In the genomic region with DNA sequence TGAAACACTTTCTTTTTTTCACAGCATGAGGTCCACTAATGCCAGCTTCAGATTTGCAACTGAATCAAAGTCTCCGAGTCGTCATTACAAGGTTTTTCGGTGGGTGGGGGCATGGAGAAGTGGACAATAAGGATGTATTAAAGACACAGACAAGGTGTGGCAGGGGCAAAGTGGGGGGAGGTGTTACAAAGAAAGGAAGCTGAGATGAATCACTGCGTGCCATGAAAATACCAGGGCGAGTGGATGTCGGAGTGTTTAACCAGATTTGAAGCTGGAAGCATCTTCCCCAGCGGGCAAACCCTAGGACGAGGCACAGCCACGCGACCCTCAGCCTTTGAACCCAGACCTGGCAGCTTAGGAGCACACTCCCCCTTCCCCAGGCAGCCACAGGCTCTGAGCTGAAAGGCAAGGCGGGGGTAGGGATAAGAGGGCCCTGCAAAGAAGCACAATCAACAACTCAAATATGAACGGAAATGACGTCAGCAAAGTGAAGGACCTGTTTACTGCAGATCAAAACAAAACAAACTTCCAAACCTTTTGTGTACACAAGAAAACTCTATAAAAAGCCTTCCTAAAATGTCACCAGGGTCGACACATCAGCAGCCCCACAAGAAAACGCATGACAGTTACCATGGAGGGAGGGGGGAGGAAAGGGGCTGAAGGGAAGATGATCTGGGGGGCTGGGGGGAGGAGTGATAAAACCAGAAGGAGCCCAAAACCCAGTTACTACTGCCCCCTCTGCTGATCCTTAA, we compare ENCODE assay signal across 8 cellular contexts. TPM values are rescaled to one million over a fixed set of nuclear protein-coding genes. Genes with fewer than 3 reads are reported as not detected.
DNase-seq lines count a peak whose midpoint lies in the region; ATAC-seq and TF ChIP-seq lines count a peak whose summit lies in the region.

No MANE protein-coding gene starts in this region.

- TF ChIP-seq CTCF in adrenal gland (IDR thresholded peaks at IDR 0.05) (no peak), left lung (IDR thresholded peaks at IDR 0.05) (no peak)

- H3K4me3 ChIP-seq in adrenal gland, result peak overlapping the region in 1 of 4 donors; percentile 33
- no peak overlapping the region for H3K4me3 ChIP-seq in left lung
- no peak overlapping the region for H3K4me3 ChIP-seq in urinary bladder (ENCODE audit: low read depth, low read length)

- H3K36me3 ChIP-seq in adrenal gland (replicated peaks in 1 of 2), result no peaks in the 10 kb centered on the region
- no peaks in the 10 kb centered on the region for H3K36me3 ChIP-seq in left lung
- H3K36me3 ChIP-seq in urinary bladder (ENCODE audit: insufficient read depth), result no peaks in the 10 kb centered on the region

- H3K27me3 ChIP-seq in adrenal gland (no peaks in the 10 kb centered on the region), left lung (peaks cover 0 to 43% of the 10 kb centered on the region in 2 donors)

- H3K4me1 ChIP-seq in adrenal gland (replicated peaks in 1 of 2), result peaks cover 68 to 74% of the 10 kb centered on the region in 2 donors
- peaks cover 29 to 61% of the 10 kb centered on the region in 2 donors for H3K4me1 ChIP-seq in left lung
- peaks cover 4% of the 10 kb centered on the region for H3K4me1 ChIP-seq in urinary bladder (ENCODE audit: insufficient read depth)

- H3K27ac ChIP-seq in adrenal gland (peak overlapping the region; percentile 79 to 98 (median 95)), left lung (peak overlapping the region; percentile 37 to 96), urinary bladder (ENCODE audit: low read depth) (peak overlapping the region; percentile 77)

- H3K9me3 ChIP-seq in adrenal gland (replicated peaks in 1 of 3) (no peaks in the 10 kb centered on the region), left lung (no peaks in the 10 kb centered on the region)

- WGBS in adrenal gland, 4 donors, result 25 to 43% (median 29%) methylated on average over 13 to 15 of the region's 15 CpGs
- WGBS in urinary bladder, result 35% methylated on average over 15 of the region's 15 CpGs

- TF ChIP-seq POLR2A in adrenal gland (IDR thresholded peaks at IDR 0.05), result no peak

- no peak for ATAC-seq in left lung

- intact Hi-C loops in adrenal gland (cut with DNase I), result no loop called here
- intact Hi-C loops in left lung (cut with DNase I), result no loop called here

- peak; percentile 36 for DNase-seq in NCI-H82 (lab: John Stamatoyannopoulos, UW)
- no peak for DNase-seq in NCI-H82 treated with DMSO at 0.1 percent for 48 hours (lab: John Stamatoyannopoulos, UW; ENCODE audit: unreplicated experiment)
- peak in 5 of 7 donors; percentile 43 to 78 (median 56) for DNase-seq in adrenal gland
- no peak for DNase-seq in left lung
- no peak for DNase-seq in amygdala (lab: John Stamatoyannopoulos, UW)
- DNase-seq in midbrain (lab: John Stamatoyannopoulos, UW), result no peak
- no peak for DNase-seq in T-helper 2 cell

RNA-seq across cellular contexts. Expression of a gene that starts 5.6 kb away (rescaled TPM):
- total RNA-seq in adrenal gland (10 to 100 TPM; 16.8 to 31.6 (median 21.7) TPM), left lung (10 to 100 TPM; 21.4 to 25.7 TPM), urinary bladder (19.4 TPM)
- polyA plus RNA-seq in adrenal gland (10 to 100 TPM in 1 of 3 donors, 1 to 10 TPM in 2; 2.4 to 11.2 (median 9.4) TPM), urinary bladder (11.8 TPM)

Comparison
In these comparisons a context has a peak if more than half of its experiments do, and no peak if none do; other contexts are left out.
1. DNase-seq: peak in NCI-H82 (single experiment) and adrenal gland (5 of 7); none in NCI-H82 treated with DMSO at 0.1 percent for 48 hours (single experiment), left lung (0 of 2), amygdala (0 of 56), midbrain (single experiment) and T-helper 2 cell (0 of 5).
2. Peak in every context shown above with its lines, with median percentiles within 50 percentile points of each other: H3K27ac ChIP-seq.